ENCODE assay signal across 16 cellular contexts in the genomic region with DNA sequence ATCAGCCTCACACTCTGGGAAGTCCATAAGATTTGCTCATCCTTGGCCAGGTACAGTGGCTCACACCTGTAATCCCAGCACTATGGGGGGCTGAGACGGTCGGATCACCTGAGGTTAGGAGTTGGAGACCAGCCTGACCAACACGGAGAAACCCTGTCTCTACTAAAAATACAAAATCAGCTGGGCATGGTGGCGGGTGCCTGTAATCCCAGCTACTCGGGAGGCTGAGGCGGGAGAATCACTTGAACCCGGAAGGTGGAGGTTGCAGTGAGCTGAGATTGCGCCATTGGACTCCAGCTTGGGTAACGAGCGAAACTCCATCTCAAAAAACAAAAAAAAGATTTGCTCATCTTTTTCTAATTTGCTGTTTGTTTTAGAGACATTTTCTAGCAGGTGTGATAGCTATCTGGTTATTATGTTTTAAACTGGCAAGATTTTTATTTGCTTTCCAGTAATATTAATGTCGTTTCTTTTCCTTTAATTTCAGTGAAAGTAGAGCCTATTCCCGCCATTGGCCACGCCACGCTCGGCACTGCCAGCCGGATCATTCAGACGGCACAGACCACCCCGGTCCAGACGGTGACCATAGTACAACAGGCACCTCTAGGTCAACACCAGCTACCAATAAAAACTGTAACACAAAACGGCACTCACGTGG.
DNase-seq lines count a peak whose midpoint lies in the region; TF ChIP-seq lines count a peak whose summit lies in the region.
"Had no signal": no experiment of that assay in that cellular context is flagged by ENCODE, and none has a peak within 500 bp of the region (broad histone marks: within the 10 kb centered on the region; RNA-seq: fewer than 3 reads in every experiment).

No MANE protein-coding gene starts in this region.

- H2AFZ ChIP-seq in smooth muscle cell (ENCODE audit: low read depth) = no peak overlapping the region

- peaks cover 15% of the 10 kb centered on the region for H3K4me1 Mint-ChIP-seq in activated CD4-positive, alpha-beta T cell treated with anti-CD3 and anti-CD28 coated beads, Interleukin-2, amount 10 ng/mL, durations not matched to agents 24 days and 14 days
- H3K4me1 Mint-ChIP-seq in IgD-negative memory B cell = peaks cover 3 to 12% (median 6%) of the 10 kb centered on the region in 3 donors
- peaks cover 28% of the 10 kb centered on the region for H3K4me1 Mint-ChIP-seq in dendritic cell treated with granulocyte-macrophage colony-stimulating factor and Interleukin-4, amounts not matched to agents 40 ng/mL and 50 ng/mL, for 4 days (ENCODE audit: low read depth)
- H3K4me1 Mint-ChIP-seq: WTC11 had no signal

- WGBS in smooth muscle cell (ENCODE audit: low lambda C conversion rate) = 93% methylated on average over 21 of the region's 21 CpGs

- H3K4me3 Mint-ChIP-seq in activated CD4-positive, alpha-beta T cell treated with anti-CD3 and anti-CD28 coated beads, Interleukin-2, amount 10 ng/mL, durations not matched to agents 24 days and 14 days = no peak overlapping the region
- H3K4me3 Mint-ChIP-seq in IgD-negative memory B cell = peak overlapping the region in 1 of 4 donors; percentile 17
- no peak overlapping the region for H3K4me3 Mint-ChIP-seq in dendritic cell treated with granulocyte-macrophage colony-stimulating factor and Interleukin-4, amounts not matched to agents 40 ng/mL and 50 ng/mL, for 4 days
- H3K4me3 Mint-ChIP-seq: WTC11 had no signal

- peak overlapping the region; percentile 35 for H3K27ac Mint-ChIP-seq in activated CD4-positive, alpha-beta T cell treated with anti-CD3 and anti-CD28 coated beads, Interleukin-2, amount 10 ng/mL, durations not matched to agents 24 days and 14 days
- H3K27ac Mint-ChIP-seq in IgD-negative memory B cell = peak overlapping the region in 2 of 3 donors; percentile 72 to 91
- H3K27ac Mint-ChIP-seq in dendritic cell treated with granulocyte-macrophage colony-stimulating factor and Interleukin-4, amounts not matched to agents 40 ng/mL and 50 ng/mL, for 4 days = peak overlapping the region; percentile 30
- H3K27ac Mint-ChIP-seq: WTC11 had no signal

- no peaks in the 10 kb centered on the region for H3K9me3 ChIP-seq in neutrophil
- no peaks in the 10 kb centered on the region for H3K9me3 ChIP-seq in smooth muscle cell (replicated peaks; ENCODE audit: low read depth)
- H3K9me3 ChIP-seq: heart left ventricle, stomach had no signal

- H3K4me3 ChIP-seq in neutrophil (ENCODE audit: low read depth in 1 of 2, low read length in 1 of 2) = no peak overlapping the region
- no peak overlapping the region for H3K4me3 ChIP-seq in smooth muscle cell
- H3K4me3 ChIP-seq: heart left ventricle, lung had no signal

- H3K27me3 ChIP-seq in neutrophil = no peaks in the 10 kb centered on the region
- H3K27me3 ChIP-seq in smooth muscle cell (ENCODE audit: low read depth) = no peaks in the 10 kb centered on the region
- H3K27me3 ChIP-seq: heart left ventricle, stomach had no signal

- H3K9ac ChIP-seq in smooth muscle cell (ENCODE audit: low read depth) = no peak overlapping the region

- DNase-seq in activated CD4-positive, alpha-beta T cell treated with anti-CD3 and anti-CD28 coated beads, Interleukin-2, amount 10 ng/mL, durations not matched to agents 24 days and 14 days = no peak
- DNase-seq in activated CD4-positive, alpha-beta T cell treated with anti-CD3 and anti-CD28 coated beads for 1 hour = no peak
- no peak for DNase-seq in AG08395 (ENCODE audit: low spot score)
- DNase-seq in DMS79 treated with DMSO at 0.1 percent for 48 hours (lab: John Stamatoyannopoulos, UW) = no peak
- DNase-seq in smooth muscle cell (lab: John Stamatoyannopoulos, UW; ENCODE audit: unreplicated experiment) = no peak
- DNase-seq: COR-L47; effector CD8-positive, alpha-beta T cell; NCI-H1694; NCI-H226; stomach had no signal

- H4K20me1 ChIP-seq in smooth muscle cell (ENCODE audit: low read depth) = peaks cover 4% of the 10 kb centered on the region

- H3K9me3 Mint-ChIP-seq in activated CD4-positive, alpha-beta T cell treated with anti-CD3 and anti-CD28 coated beads, Interleukin-2, amount 10 ng/mL, durations not matched to agents 24 days and 14 days = no peaks in the 10 kb centered on the region
- no peaks in the 10 kb centered on the region for H3K9me3 Mint-ChIP-seq in IgD-negative memory B cell
- H3K9me3 Mint-ChIP-seq in dendritic cell treated with granulocyte-macrophage colony-stimulating factor and Interleukin-4, amounts not matched to agents 40 ng/mL and 50 ng/mL, for 4 days = no peaks in the 10 kb centered on the region
- H3K9me3 Mint-ChIP-seq: WTC11 had no signal

- intact Hi-C loops in activated CD4-positive, alpha-beta T cell treated with anti-CD3 and anti-CD28 coated beads, Interleukin-2, amount 10 ng/mL, durations not matched to agents 24 days and 14 days (cut with micrococcal nuclease) = no loop called here
- intact Hi-C loops in dendritic cell treated with granulocyte-macrophage colony-stimulating factor and Interleukin-4, amounts not matched to agents 40 ng/mL and 50 ng/mL, for 4 days (cut with micrococcal nuclease) = no loop called here

- H3K36me3 Mint-ChIP-seq in activated CD4-positive, alpha-beta T cell treated with anti-CD3 and anti-CD28 coated beads, Interleukin-2, amount 10 ng/mL, durations not matched to agents 24 days and 14 days (ENCODE audit: low read depth) = peaks cover 48% of the 10 kb centered on the region
- H3K36me3 Mint-ChIP-seq in IgD-negative memory B cell = peaks cover 3% of the 10 kb centered on the region
- H3K36me3 Mint-ChIP-seq in dendritic cell treated with granulocyte-macrophage colony-stimulating factor and Interleukin-4, amounts not matched to agents 40 ng/mL and 50 ng/mL, for 4 days (ENCODE audit: low read depth) = peaks cover 69% of the 10 kb centered on the region

- H3K4me2 ChIP-seq in smooth muscle cell = no peak overlapping the region

- H3K79me2 ChIP-seq in smooth muscle cell (ENCODE audit: low read depth) = no peaks in the 10 kb centered on the region

- H3F3A ChIP-seq in smooth muscle cell (ENCODE audit: low read depth) = peaks cover 15% of the 10 kb centered on the region

- no peak for TF ChIP-seq CTCF in neutrophil (IDR thresholded peaks at IDR 0.05)
- TF ChIP-seq CTCF in smooth muscle cell (IDR thresholded peaks at IDR 0.05; ENCODE audit: borderline replicate concordance, insufficient read depth, poor library complexity, severe bottlenecking) = no peak

- H3K27me3 Mint-ChIP-seq in activated CD4-positive, alpha-beta T cell treated with anti-CD3 and anti-CD28 coated beads, Interleukin-2, amount 10 ng/mL, durations not matched to agents 24 days and 14 days = no peaks in the 10 kb centered on the region
- no peaks in the 10 kb centered on the region for H3K27me3 Mint-ChIP-seq in IgD-negative memory B cell
- no peaks in the 10 kb centered on the region for H3K27me3 Mint-ChIP-seq in dendritic cell treated with granulocyte-macrophage colony-stimulating factor and Interleukin-4, amounts not matched to agents 40 ng/mL and 50 ng/mL, for 4 days

- peak overlapping the region; percentile 7 for H3K27ac ChIP-seq in neutrophil
- no peak overlapping the region for H3K27ac ChIP-seq in smooth muscle cell (ENCODE audit: low read depth)

- peaks cover 53% of the 10 kb centered on the region for H3K36me3 ChIP-seq in neutrophil
- no peaks in the 10 kb centered on the region for H3K36me3 ChIP-seq in smooth muscle cell (ENCODE audit: low read depth)

- peaks cover 14 to 16% of the 10 kb centered on the region in 2 experiments for H3K4me1 ChIP-seq in neutrophil (ENCODE audit: control insufficient read depth in 1 of 2, insufficient read depth in 1 of 2, low read depth in 1 of 2, low read length in 1 of 2)
- no peaks in the 10 kb centered on the region for H3K4me1 ChIP-seq in smooth muscle cell (ENCODE audit: low read depth)

Comparison
In these comparisons a context has a peak if more than half of its experiments do, and no peak if none do; other contexts are left out.
1. H3K27ac Mint-ChIP-seq: peak in every context shown above with its lines; median percentile 82 in IgD-negative memory B cell; 35 in activated CD4-positive, alpha-beta T cell treated with anti-CD3 and anti-CD28 coated beads, Interleukin-2, amount 10 ng/mL, durations not matched to agents 24 days and 14 days; 30 in dendritic cell treated with granulocyte-macrophage colony-stimulating factor and Interleukin-4, amounts not matched to agents 40 ng/mL and 50 ng/mL, for 4 days.